Comparison of ENCODE assay signal across 15 cellular contexts in genomic region chr1:44390277-44390676, GRCh38. TPM values are rescaled to one million over a fixed set of nuclear protein-coding genes. Genes with fewer than 3 reads are reported as not detected.
A peak's percentile ranks its signal among the peaks of the same experiment; 100 is the strongest.
DNase-seq lines count a peak whose midpoint lies in the region; ATAC-seq, FAIRE-seq and TF ChIP-seq lines count a peak whose summit lies in the region.
"Had no signal": no experiment of that assay in that cellular context is flagged by ENCODE, and none has a peak within 500 bp of the region (broad histone marks: within the 10 kb centered on the region; RNA-seq: fewer than 3 reads in every experiment).

No MANE protein-coding gene starts in this region.

- H2BK15ac ChIP-seq in H9 (ENCODE audit: low read depth, low read length), result no peak overlapping the region

- H3K4ac ChIP-seq in H9 (ENCODE audit: low read depth, low read length), result no peak overlapping the region

- no peak overlapping the region for H3K27ac Mint-ChIP-seq in H9
- H3K27ac Mint-ChIP-seq in activated T-helper 17 cell treated with anti-CD3 and anti-CD28 coated beads, Interleukin-2, amount 50 U/mL, for 72 hours, result no peak overlapping the region
- H3K27ac Mint-ChIP-seq: B cell, mesothelial cell of epicardium, progenitor cell of endocrine pancreas had no signal

- no peak overlapping the region for H4K8ac ChIP-seq in H9 (replicated peaks; ENCODE audit: insufficient read length, low read depth, low read length)

- no peak overlapping the region for H3K27ac ChIP-seq in HepG2 (ENCODE audit: extremely low read length, insufficient read depth, low read length)
- no peak overlapping the region for H3K27ac ChIP-seq in right lobe of liver
- no peak overlapping the region for H3K27ac ChIP-seq in Panc1 (ENCODE audit: low read length)
- no peak overlapping the region for H3K27ac ChIP-seq in H9 (ENCODE audit: insufficient read length, low read depth, low read length)
- H3K27ac ChIP-seq: Peyer's patch, thyroid gland had no signal

- H3K4me1 ChIP-seq in HepG2 (ENCODE audit: insufficient read depth, low read length) (peaks cover 23% of the 10 kb centered on the region), right lobe of liver (no peaks in the 10 kb centered on the region), Panc1 (ENCODE audit: control insufficient read depth, insufficient read depth, low read length) (no peaks in the 10 kb centered on the region), H9 (ENCODE audit: insufficient read depth, low read length) (no peaks in the 10 kb centered on the region)
- H3K4me1 ChIP-seq: Peyer's patch, thyroid gland had no signal

- H3K9me3 Mint-ChIP-seq in H9, result no peaks in the 10 kb centered on the region
- no peaks in the 10 kb centered on the region for H3K9me3 Mint-ChIP-seq in activated T-helper 17 cell treated with anti-CD3 and anti-CD28 coated beads, Interleukin-2, amount 50 U/mL, for 72 hours
- H3K9me3 Mint-ChIP-seq: mesothelial cell of epicardium had no signal

- TF ChIP-seq CTCF in HepG2 (CRISPR knock-in tag; IDR thresholded peaks at IDR 0.05), result no peak
- TF ChIP-seq CTCF in right lobe of liver (IDR thresholded peaks at IDR 0.05), result no peak
- TF ChIP-seq CTCF in Panc1 (IDR thresholded peaks at IDR 0.05), result no peak
- TF ChIP-seq CTCF in H9 (conservative IDR thresholded peaks at IDR 0.05), result no peak

- no peak overlapping the region for H3K23ac ChIP-seq in H9 (ENCODE audit: insufficient read length, low read depth, low read length)

- H3K79me2 ChIP-seq in HepG2 (ENCODE audit: insufficient read depth, low read length) (no peaks in the 10 kb centered on the region), H9 (ENCODE audit: insufficient read depth, low read length) (no peaks in the 10 kb centered on the region)

- peaks cover 14% of the 10 kb centered on the region for H3K27me3 Mint-ChIP-seq in H9 (ENCODE audit: low read depth)
- peaks cover 14% of the 10 kb centered on the region for H3K27me3 Mint-ChIP-seq in activated T-helper 17 cell treated with anti-CD3 and anti-CD28 coated beads, Interleukin-2, amount 50 U/mL, for 72 hours

- H3K9ac ChIP-seq in HepG2 (ENCODE audit: insufficient read depth, low read depth, low read length) (no peak overlapping the region), H9 (ENCODE audit: extremely low read depth, insufficient read length, low read length) (no peak overlapping the region)

- no peak overlapping the region for H2BK5ac ChIP-seq in H9 (ENCODE audit: insufficient read length, low read length)

- H3K27me3 ChIP-seq in HepG2 (ENCODE audit: control insufficient read depth in 1 of 2, insufficient read depth in 2 of 2, low read length in 2 of 2) (peaks cover 0 to 11% of the 10 kb centered on the region in 2 experiments; a peak in 2 of 5 replicates), right lobe of liver (no peaks in the 10 kb centered on the region), Panc1 (ENCODE audit: control insufficient read depth, insufficient read depth, low read length) (peaks cover 5% of the 10 kb centered on the region), H9 (ENCODE audit: insufficient read depth, low read length) (no peaks in the 10 kb centered on the region; the same call in 1 of the 2 replicates)
- H3K27me3 ChIP-seq: Peyer's patch, thyroid gland had no signal

- peak; percentile 78 for DNase-seq in HepG2 (ENCODE audit: low spot score)
- no peak for DNase-seq in right lobe of liver
- peak; percentile 27 for DNase-seq in Panc1 (ENCODE audit: low read depth, low spot score)
- peak; percentile 64 for DNase-seq in fibroblast of gingiva (ENCODE audit: low read depth)
- no peak for DNase-seq in H9
- no peak for DNase-seq in NCI-H2081 (lab: John Stamatoyannopoulos, UW)
- DNase-seq: GDM1, NCI-H2029, Peyer's patch, thyroid gland had no signal

- no peak overlapping the region for H2BK20ac ChIP-seq in H9 (ENCODE audit: low read depth, low read length, poor library complexity, severe bottlenecking)

- H3K79me1 ChIP-seq in H9 (ENCODE audit: insufficient read depth, low read depth, low read length, poor library complexity, severe bottlenecking), result no peaks in the 10 kb centered on the region

- no peak overlapping the region for H4K5ac ChIP-seq in H9 (ENCODE audit: insufficient read length, low read depth, low read length)

- TF ChIP-seq EP300 in HepG2 (IDR thresholded peaks at IDR 0.05; ENCODE audit: low read depth in 2 of 2, low read length in 2 of 2) (no peak), HepG2 (CRISPR knock-in tag; IDR thresholded peaks at IDR 0.05; ENCODE audit: borderline replicate concordance) (no peak)

- H3K4me3 ChIP-seq in HepG2 (replicated peaks in 1 of 3; ENCODE audit: insufficient read depth in 1 of 3, low read depth in 2 of 3, low read length in 3 of 3) (no peak overlapping the region), right lobe of liver (no peak overlapping the region), Panc1 (ENCODE audit: low read depth in 2 of 2, low read length in 2 of 2) (no peak overlapping the region)
- H3K4me3 ChIP-seq: Peyer's patch, thyroid gland had no signal

- H3K36me3 ChIP-seq in HepG2 (replicated peaks in 1 of 2; ENCODE audit: control insufficient read depth in 1 of 2, insufficient read depth in 2 of 2, low read length in 2 of 2) (no peaks in the 10 kb centered on the region), right lobe of liver (no peaks in the 10 kb centered on the region), Panc1 (ENCODE audit: control insufficient read depth, insufficient read depth, low read length) (no peaks in the 10 kb centered on the region)
- H3K36me3 ChIP-seq: Peyer's patch, thyroid gland had no signal

- no peak for FAIRE-seq in HepG2 (lab: Jason Lieb, UNC)

- TF ChIP-seq RAD21 in HepG2 (CRISPR knock-in tag; IDR thresholded peaks at IDR 0.05), result no peak

- H3T11ph ChIP-seq in H9 (ENCODE audit: low read length), result no peak overlapping the region

- no peaks in the 10 kb centered on the region for H4K20me1 ChIP-seq in HepG2 (ENCODE audit: insufficient read depth, low read length)
- no peaks in the 10 kb centered on the region for H4K20me1 ChIP-seq in H9 (ENCODE audit: control insufficient read depth, insufficient read depth, insufficient read length)

- H3K4me1 Mint-ChIP-seq in H9, result peaks cover 5% of the 10 kb centered on the region in 2 experiments
- H3K4me1 Mint-ChIP-seq in activated T-helper 17 cell treated with anti-CD3 and anti-CD28 coated beads, Interleukin-2, amount 50 U/mL, for 72 hours, result no peaks in the 10 kb centered on the region
- H3K4me1 Mint-ChIP-seq: B cell, mesothelial cell of epicardium had no signal

- WGBS in HepG2 (ENCODE audit: low lambda C conversion rate), result 0% methylated on average over 1 of the region's 1 CpG
- 62% methylated on average over 1 of the region's 1 CpG for WGBS in right lobe of liver (ENCODE audit: insufficient coverage, low coverage, low lambda C conversion rate, missing lambda C conversion rate)
- no CpG with 5 or more reads among the region's 1 CpG for WGBS in H9 (ENCODE audit: extremely low coverage, insufficient read length, low lambda C conversion rate)

- H2BK120ac ChIP-seq in H9 (ENCODE audit: low read depth, low read length, poor library complexity, severe bottlenecking), result no peak overlapping the region

- intact Hi-C loops in HepG2 (cut with micrococcal nuclease; ENCODE audit: unreplicated experiment), result no loop called here
- intact Hi-C loops in right lobe of liver (cut with DNase I), result no loop called here
- intact Hi-C loops in Panc1 (cut with micrococcal nuclease; ENCODE audit: unreplicated experiment), result no loop called here

- H3K4me3 Mint-ChIP-seq in H9, result no peak overlapping the region
- H3K4me3 Mint-ChIP-seq in activated T-helper 17 cell treated with anti-CD3 and anti-CD28 coated beads, Interleukin-2, amount 50 U/mL, for 72 hours, result no peak overlapping the region
- H3K4me3 Mint-ChIP-seq: B cell, mesothelial cell of epicardium had no signal

- H3K56ac ChIP-seq in H9 (ENCODE audit: insufficient read length, low read depth, low read length), result no peak overlapping the region

- H2AFZ ChIP-seq in HepG2 (ENCODE audit: low read length) (no peak overlapping the region), H9 (ENCODE audit: low read length) (no peak overlapping the region)

- ATAC-seq in HepG2 (peak; percentile 67; the same call in 2 of the 3 replicates), right lobe of liver (no peak), Panc1 (0 out of 2 replicates have a peak, but pooled peaks have one; percentile 53), GM21390 (IDR thresholded peaks at IDR 0.05; ENCODE audit: unreplicated experiment) (no peak)
- ATAC-seq in activated T-helper 17 cell treated with anti-CD3 and anti-CD28 coated beads, Interleukin-2, amount 50 U/mL, for 72 hours (replicated peaks), result no peak

- CTCF ChIA-PET in HepG2 (lab: Yijun Ruan, JAX; ENCODE audit: low intra/inter-chr PET ratio, low total read pairs) (interaction anchor here (1.0 kb wide), 1 partner anchor 182 kb away, joined by 3 read pairs; no protein-coding TSS in a partner anchor), Panc1 (lab: Charles Lee) (no interaction called here)

- no peak overlapping the region for H3K14ac ChIP-seq in H9 (ENCODE audit: insufficient read depth, low read length)

- BruUV-seq in HepG2 (replicated peaks; lab: Mats Ljungman, UMichigan) (no TSS peak), Panc1 (replicated peaks; lab: Mats Ljungman, UMichigan) (no TSS peak)

- H4K91ac ChIP-seq in H9 (ENCODE audit: insufficient read length, low read depth, low read length), result no peak overlapping the region

- no peaks in the 10 kb centered on the region for H3K9me3 ChIP-seq in HepG2 (ENCODE audit: low read length)
- no peaks in the 10 kb centered on the region for H3K9me3 ChIP-seq in right lobe of liver
- H3K9me3 ChIP-seq in Panc1 (ENCODE audit: control insufficient read depth, insufficient read depth, low read depth, low read length), result no peaks in the 10 kb centered on the region
- no peaks in the 10 kb centered on the region for H3K9me3 ChIP-seq in H9 (ENCODE audit: control insufficient read depth, low read depth, low read length)
- H3K9me3 ChIP-seq: Peyer's patch, thyroid gland had no signal

- POLR2A ChIA-PET in HepG2 (lab: Yijun Ruan, JAX), result no interaction called here
- POLR2A ChIA-PET in Panc1 (lab: Charles Lee), result interaction anchor here (0.7 kb wide), 1 partner anchor 21 kb away, joined by 13 read pairs; no protein-coding TSS in a partner anchor

- TF ChIP-seq POLR2A in HepG2 (IDR thresholded peaks at IDR 0.05; ENCODE audit: insufficient read depth in 1 of 2, low read depth in 2 of 2, low read length in 2 of 2) (no peak), right lobe of liver (IDR thresholded peaks at IDR 0.05) (no peak)

- H3K18ac ChIP-seq in H9 (ENCODE audit: insufficient read length, low read depth, low read length), result no peak overlapping the region

- H3K4me2 ChIP-seq in HepG2 (ENCODE audit: low read depth, low read length) (no peak overlapping the region), H9 (ENCODE audit: insufficient read depth, insufficient read length, low read length) (no peak overlapping the region)

- in situ Hi-C loops in HepG2 (cut with HindIII; ENCODE audit: extremely low pct_ligation_motif_present, low pct_unique_long_range_greater_than_20kb), result no loop called here
- in situ Hi-C loops in Panc1 (cut with HindIII; ENCODE audit: low pct_unique_long_range_greater_than_20kb, low sequenced_read_pairs), result no loop called here

- no peak overlapping the region for H2AK5ac ChIP-seq in H9 (ENCODE audit: insufficient read length, low read length)

- no peaks in the 10 kb centered on the region for H3K36me3 Mint-ChIP-seq in H9 (ENCODE audit: insufficient read depth in 1 of 3, low read depth in 3 of 3)
- no peaks in the 10 kb centered on the region for H3K36me3 Mint-ChIP-seq in activated T-helper 17 cell treated with anti-CD3 and anti-CD28 coated beads, Interleukin-2, amount 50 U/mL, for 72 hours (ENCODE audit: low read depth)
- H3K36me3 Mint-ChIP-seq: mesothelial cell of epicardium had no signal

- no peaks in the 10 kb centered on the region for H3K23me2 ChIP-seq in H9 (ENCODE audit: insufficient read length, low read depth, low read length, poor library complexity, severe bottlenecking)

- no peak overlapping the region for H2BK12ac ChIP-seq in H9 (ENCODE audit: insufficient read length, low read depth, low read length)

RNA-seq across cellular contexts. Expression of gene RNF220, which starts 14.8 kb away (rescaled TPM):
- 52.4 and 72.1 TPM in 2 replicates for total RNA-seq in HepG2 (2016; rRNA removed; fragmentation: Illumina TruSeq; extraction: Trizol)
- total RNA-seq in HepG2 (2016; cell fraction: cytosol; rRNA removed; fragmentation: Illumina TruSeq; extraction: Trizol; ENCODE audit: low read depth), result 22.8 and 23.7 TPM in 2 replicates
- total RNA-seq in HepG2 (2016; cell fraction: insoluble cytoplasmic fraction; rRNA removed; fragmentation: Illumina TruSeq; extraction: Trizol), result 47.5 and 68.7 TPM in 2 replicates
- total RNA-seq in HepG2 (2016; cell fraction: membrane; rRNA removed; fragmentation: Illumina TruSeq; extraction: Trizol), result 52.8 and 60.2 TPM in 2 replicates
- 35.2 and 42.6 TPM in 2 replicates for total RNA-seq in HepG2 (2016; cell fraction: nucleus; rRNA removed; fragmentation: Illumina TruSeq; extraction: Trizol)
- 48.2 and 67.9 TPM in 2 replicates for polyA plus RNA-seq in HepG2 (2011; rRNA removed)
- 66.3 and 73.5 TPM in 2 replicates for polyA plus RNA-seq in HepG2 (2011; cell fraction: cytosol; rRNA removed)
- 128 and 130 TPM in 2 replicates for polyA plus RNA-seq in HepG2 (2011; cell fraction: nucleus; rRNA removed)
- polyA plus RNA-seq in HepG2 (2012), result 78.4 and 79.8 TPM in 2 replicates
- 28.1 and 30.5 TPM in 2 replicates for polyA plus RNA-seq in HepG2 (2016; cell fraction: cytosol; fragmentation: Illumina TruSeq; extraction: Trizol; ENCODE audit: low read depth)
- 61.3 and 65.3 TPM in 2 replicates for polyA plus RNA-seq in HepG2 (2016; cell fraction: insoluble cytoplasmic fraction; fragmentation: Illumina TruSeq; extraction: Trizol; ENCODE audit: low read depth)
- 51.8 and 52.7 TPM in 2 replicates for polyA plus RNA-seq in HepG2 (2016; cell fraction: membrane; fragmentation: Illumina TruSeq; extraction: Trizol; ENCODE audit: low read depth)
- 73.3 and 76.8 TPM in 2 replicates for polyA plus RNA-seq in HepG2 (2016; cell fraction: nucleus; fragmentation: Illumina TruSeq; extraction: Trizol; ENCODE audit: insufficient read depth, low read depth)
- 59.9 and 60.3 TPM in 2 replicates for polyA minus RNA-seq in HepG2 (2011; rRNA and poly(A)+ RNA removed; ENCODE audit: low replicate concordance)
- polyA minus RNA-seq in HepG2 (2011; cell fraction: cytosol; rRNA and poly(A)+ RNA removed), result 18.7 and 19.3 TPM in 2 replicates
- polyA minus RNA-seq in HepG2 (2011; cell fraction: nucleus; rRNA and poly(A)+ RNA removed), result 52.9 and 55.6 TPM in 2 replicates
- 10 to 100 TPM; 19.2 to 57.9 (median 23.0) TPM for total RNA-seq in right lobe of liver
- total RNA-seq in Panc1 (2021; ENCODE audit: unreplicated experiment), result 64.9 TPM
- 111 TPM for polyA plus RNA-seq in Panc1 (2012; ENCODE audit: insufficient read length)
- total RNA-seq in H9 (2021), result 109 and 115 TPM in 2 replicates
- 10 to 100 TPM; 54.8 to 88.7 TPM for total RNA-seq in activated T-helper 17 cell treated with anti-CD3 and anti-CD28 coated beads, Interleukin-2, amount 50 U/mL, for 72 hours

RNA-seq across cellular contexts. Expression of gene ERI3, which starts 35.2 kb away (rescaled TPM):
- total RNA-seq in HepG2 (2016; rRNA removed; fragmentation: Illumina TruSeq; extraction: Trizol) (35.9 and 40.3 TPM in 2 replicates), right lobe of liver (10 to 100 TPM; 20.6 to 30.6 (median 23.8) TPM), Panc1 (2021; ENCODE audit: unreplicated experiment) (83.3 TPM), H9 (2021) (59.7 and 61.6 TPM in 2 replicates)
- total RNA-seq in HepG2 (2016; cell fraction: cytosol; rRNA removed; fragmentation: Illumina TruSeq; extraction: Trizol; ENCODE audit: low read depth), result 56.7 and 66.6 TPM in 2 replicates
- 34.0 and 36.1 TPM in 2 replicates for total RNA-seq in HepG2 (2016; cell fraction: insoluble cytoplasmic fraction; rRNA removed; fragmentation: Illumina TruSeq; extraction: Trizol)
- total RNA-seq in HepG2 (2016; cell fraction: membrane; rRNA removed; fragmentation: Illumina TruSeq; extraction: Trizol), result 50.1 and 65.3 TPM in 2 replicates
- 14.8 and 15.9 TPM in 2 replicates for total RNA-seq in HepG2 (2016; cell fraction: nucleus; rRNA removed; fragmentation: Illumina TruSeq; extraction: Trizol)
- 35.6 and 38.8 TPM in 2 replicates for polyA plus RNA-seq in HepG2 (2011; rRNA removed)
- polyA plus RNA-seq in HepG2 (2011; cell fraction: cytosol; rRNA removed), result 34.7 and 41.6 TPM in 2 replicates
- polyA plus RNA-seq in HepG2 (2011; cell fraction: nucleus; rRNA removed), result 38.0 and 40.6 TPM in 2 replicates
- 20.0 and 23.8 TPM in 2 replicates for polyA plus RNA-seq in HepG2 (2012)
- 48.5 and 58.8 TPM in 2 replicates for polyA plus RNA-seq in HepG2 (2016; cell fraction: cytosol; fragmentation: Illumina TruSeq; extraction: Trizol; ENCODE audit: low read depth)
- polyA plus RNA-seq in HepG2 (2016; cell fraction: insoluble cytoplasmic fraction; fragmentation: Illumina TruSeq; extraction: Trizol; ENCODE audit: low read depth), result 27.8 and 38.1 TPM in 2 replicates
- 52.6 and 54.7 TPM in 2 replicates for polyA plus RNA-seq in HepG2 (2016; cell fraction: membrane; fragmentation: Illumina TruSeq; extraction: Trizol; ENCODE audit: low read depth)
- polyA plus RNA-seq in HepG2 (2016; cell fraction: nucleus; fragmentation: Illumina TruSeq; extraction: Trizol; ENCODE audit: insufficient read depth, low read depth), result 21.6 and 25.0 TPM in 2 replicates
- 36.5 and 101 TPM in 2 replicates for polyA minus RNA-seq in HepG2 (2011; rRNA and poly(A)+ RNA removed; ENCODE audit: low replicate concordance)
- 23.0 and 23.3 TPM in 2 replicates for polyA minus RNA-seq in HepG2 (2011; cell fraction: cytosol; rRNA and poly(A)+ RNA removed)
- 16.2 and 18.5 TPM in 2 replicates for polyA minus RNA-seq in HepG2 (2011; cell fraction: nucleus; rRNA and poly(A)+ RNA removed)
- 89.7 TPM for polyA plus RNA-seq in Panc1 (2012; ENCODE audit: insufficient read length)
- total RNA-seq in activated T-helper 17 cell treated with anti-CD3 and anti-CD28 coated beads, Interleukin-2, amount 50 U/mL, for 72 hours, result 10 to 100 TPM; 30.7 to 41.8 TPM

Comparison
In these comparisons a context has a peak if more than half of its experiments do, and no peak if none do; other contexts are left out.
1. ATAC-seq: peak in HepG2 (single experiment) and Panc1 (single experiment); none in right lobe of liver (0 of 4), GM21390 (single experiment) and activated T-helper 17 cell treated with anti-CD3 and anti-CD28 coated beads, Interleukin-2, amount 50 U/mL, for 72 hours (single experiment).
2. DNase-seq: peak in HepG2 (single experiment), Panc1 (single experiment) and fibroblast of gingiva (single experiment); none in right lobe of liver (0 of 3), H9 (single experiment) and NCI-H2081 (0 of 2).